ENCODE assay signal across 18 cellular contexts in the genomic region with DNA sequence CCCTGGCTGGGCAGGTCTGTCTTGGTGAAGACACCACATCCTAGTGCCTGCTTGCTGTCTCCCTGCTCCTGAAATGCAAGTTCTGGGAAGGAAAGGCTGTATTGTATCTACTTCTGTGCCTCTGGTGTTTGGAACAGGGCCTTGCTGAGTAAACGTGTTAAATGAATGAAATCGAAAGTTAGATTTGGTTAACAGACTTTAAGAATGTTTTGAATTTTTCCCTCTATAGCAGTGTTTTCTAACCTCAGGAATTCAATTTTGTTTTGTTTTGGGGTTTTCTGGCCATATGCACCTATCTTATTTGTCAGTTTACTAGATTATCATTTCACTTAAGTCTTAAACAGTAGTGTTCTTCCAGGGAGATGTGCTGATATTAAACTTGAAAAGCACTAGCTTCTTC.
"Had no signal": no experiment of that assay in that cellular context is flagged by ENCODE, and none has a peak within 500 bp of the region (broad histone marks: within the 10 kb centered on the region; RNA-seq: fewer than 3 reads in every experiment).

No MANE protein-coding gene starts in this region.

- H3K27me3 ChIP-seq: adrenal gland, esophagus muscularis mucosa, sigmoid colon, suprapubic skin, upper lobe of left lung had no signal

- DNase-seq: activated CD4-positive, alpha-beta T cell treated with anti-CD3 and anti-CD28 coated beads for 48 hours; activated CD8-positive, alpha-beta T cell treated with anti-CD3 and anti-CD28 coated beads, Interleukin-2, amount 10 ng/mL, durations not matched to agents 7 days and 5 days; activated naive CD4-positive, alpha-beta T cell treated with anti-CD3 and anti-CD28 coated beads, Interleukin-2, amount 10 ng/mL, durations not matched to agents 7 days and 5 days; adrenal gland; foreskin melanocyte; head of caudate nucleus; left colon; mammary epithelial cell; mucosa of descending colon; natural killer cell; sigmoid colon; stimulated activated CD4-positive, alpha-beta T cell treated with anti-CD3 and anti-CD28 coated beads, Interleukin-2, amount 100 ng/mL, for 24 hours; stimulated activated naive CD4-positive, alpha-beta T cell; T-helper 9 cell; upper lobe of left lung had no signal

- H3K9me3 ChIP-seq: adrenal gland, esophagus muscularis mucosa, mucosa of descending colon, sigmoid colon, suprapubic skin, upper lobe of left lung had no signal

- H3K27ac Mint-ChIP-seq: activated CD8-positive, alpha-beta T cell treated with anti-CD3 and anti-CD28 coated beads, Interleukin-2, amount 10 ng/mL, durations not matched to agents 7 days and 5 days; activated naive CD4-positive, alpha-beta T cell treated with anti-CD3 and anti-CD28 coated beads, Interleukin-2, amount 10 ng/mL, durations not matched to agents 7 days and 5 days; activated T-helper 17 cell treated with anti-CD3 and anti-CD28 coated beads, Interleukin-2, amount 50 U/mL, for 72 hours; natural killer cell had no signal

- H3K27me3 Mint-ChIP-seq: activated naive CD4-positive, alpha-beta T cell treated with anti-CD3 and anti-CD28 coated beads, Interleukin-2, amount 10 ng/mL, durations not matched to agents 7 days and 5 days; activated T-helper 17 cell treated with anti-CD3 and anti-CD28 coated beads, Interleukin-2, amount 50 U/mL, for 72 hours had no signal

- H3K36me3 Mint-ChIP-seq: natural killer cell had no signal

- H3K9me3 Mint-ChIP-seq: activated naive CD4-positive, alpha-beta T cell treated with anti-CD3 and anti-CD28 coated beads, Interleukin-2, amount 10 ng/mL, durations not matched to agents 7 days and 5 days; activated T-helper 17 cell treated with anti-CD3 and anti-CD28 coated beads, Interleukin-2, amount 50 U/mL, for 72 hours; natural killer cell had no signal

- H3K27ac ChIP-seq: adrenal gland, esophagus muscularis mucosa, sigmoid colon, suprapubic skin, upper lobe of left lung had no signal

- ATAC-seq: activated CD8-positive, alpha-beta T cell treated with anti-CD3 and anti-CD28 coated beads, Interleukin-2, amount 10 ng/mL, durations not matched to agents 7 days and 5 days; activated T-helper 17 cell treated with anti-CD3 and anti-CD28 coated beads, Interleukin-2, amount 50 U/mL, for 72 hours; left colon; mucosa of descending colon; natural killer cell had no signal

- H3K4me1 Mint-ChIP-seq: activated naive CD4-positive, alpha-beta T cell treated with anti-CD3 and anti-CD28 coated beads, Interleukin-2, amount 10 ng/mL, durations not matched to agents 7 days and 5 days; activated T-helper 17 cell treated with anti-CD3 and anti-CD28 coated beads, Interleukin-2, amount 50 U/mL, for 72 hours had no signal

- H3K36me3 ChIP-seq: adrenal gland had no signal

- H3K4me3 ChIP-seq: adrenal gland, esophagus muscularis mucosa, mucosa of descending colon, sigmoid colon, suprapubic skin, upper lobe of left lung had no signal

- H3K4me3 Mint-ChIP-seq: activated CD8-positive, alpha-beta T cell treated with anti-CD3 and anti-CD28 coated beads, Interleukin-2, amount 10 ng/mL, durations not matched to agents 7 days and 5 days; activated naive CD4-positive, alpha-beta T cell treated with anti-CD3 and anti-CD28 coated beads, Interleukin-2, amount 10 ng/mL, durations not matched to agents 7 days and 5 days; activated T-helper 17 cell treated with anti-CD3 and anti-CD28 coated beads, Interleukin-2, amount 50 U/mL, for 72 hours; natural killer cell had no signal
